8 cellular contexts compared by ENCODE assay signal in the genomic region with DNA sequence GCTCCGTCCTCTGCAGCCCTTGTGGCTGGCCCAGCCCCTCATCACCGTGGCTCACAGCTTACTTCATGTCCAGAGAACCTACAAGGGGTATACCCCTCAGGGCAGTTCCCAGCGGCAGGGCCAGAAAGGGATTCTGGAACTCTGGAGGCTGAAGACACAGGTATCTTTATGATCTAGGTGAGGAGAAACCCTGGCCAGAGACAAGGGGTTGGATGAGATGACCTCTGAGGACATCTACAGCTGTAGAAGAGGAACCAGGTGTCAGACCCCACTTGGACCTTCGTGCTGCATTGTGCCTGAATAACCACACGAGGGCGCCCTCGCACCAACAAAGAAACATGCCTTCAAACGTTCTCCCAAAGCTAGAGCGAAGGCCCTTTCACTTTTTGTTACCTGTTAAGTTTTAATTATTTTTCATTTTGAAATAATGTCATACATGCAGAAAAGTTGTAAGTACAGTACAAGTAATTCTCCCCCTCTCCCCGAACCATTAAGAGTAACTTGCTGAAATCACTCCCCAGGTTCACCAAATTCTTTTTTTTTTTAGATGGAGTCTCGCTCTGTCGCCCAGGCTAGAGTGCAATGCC.
DNase-seq lines count a peak whose midpoint lies in the region; ATAC-seq lines count a peak whose summit lies in the region.

No MANE protein-coding gene starts in this region.

- ATAC-seq in left lobe of liver, result peak; percentile 95
- ATAC-seq in GM19023 (IDR thresholded peaks at IDR 0.05; ENCODE audit: unreplicated experiment), result no peak

- DNase-seq in activated gamma-delta T cell treated with Interleukin-2 at 50 U/mL for 16 hours (peak; percentile 73), activated gamma-delta T cell (lab: John Stamatoyannopoulos, UW) (no peak), NCI-H2227 (lab: John Stamatoyannopoulos, UW; ENCODE audit: unreplicated experiment) (peak; percentile 46), cerebellar cortex (ENCODE audit: low spot score) (peak; percentile 71), left lobe of liver (ENCODE audit: low spot score) (peak; percentile 75)
- peak; percentile 73 for DNase-seq in activated CD4-positive, CD25-positive, alpha-beta regulatory T cell treated with anti-CD3 and anti-CD28 coated beads, Interleukin-2, amount 50 U/mL, for 72 hours
- peak; percentile 60 to 68 (median 66) for DNase-seq in stimulated activated CD4-positive, alpha-beta T cell treated with anti-CD3 and anti-CD28 coated beads, TNF-alpha, amount 100 ng/mL, for 24 hours (ENCODE audit: low read depth in 3 of 3)
